21 cellular contexts compared by ENCODE assay signal in the genomic region with DNA sequence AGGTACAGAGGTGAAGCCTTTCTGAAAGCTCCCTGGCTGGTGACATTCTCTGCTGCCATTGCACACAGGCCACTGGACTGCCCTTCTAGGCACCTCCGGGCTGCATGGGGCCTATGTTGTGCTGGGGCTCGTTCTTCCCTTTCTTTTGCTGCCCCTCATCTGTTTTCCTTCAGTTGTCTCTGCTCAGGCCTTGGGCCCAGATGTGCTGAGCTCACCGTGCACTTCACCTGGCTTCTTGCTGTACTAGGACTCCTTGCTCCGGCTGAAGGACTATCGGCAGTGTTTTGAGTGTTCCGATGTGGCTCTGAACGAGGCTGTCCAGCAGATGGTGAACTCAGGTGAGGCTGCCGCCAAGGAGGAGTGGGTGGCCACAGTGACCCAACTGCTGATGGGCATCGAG.
"Had no signal": no experiment of that assay in that cellular context is flagged by ENCODE, and none has a peak within 500 bp of the region (broad histone marks: within the 10 kb centered on the region; RNA-seq: fewer than 3 reads in every experiment).

No MANE protein-coding gene starts in this region.

- H3K9me3 Mint-ChIP-seq: activated CD4-positive, alpha-beta T cell treated with anti-CD3 and anti-CD28 coated beads, Interleukin-2, amount 10 ng/mL, durations not matched to agents 24 days and 14 days; activated naive CD4-positive, alpha-beta T cell treated with anti-CD3 and anti-CD28 coated beads, Interleukin-2, amount 10 ng/mL, durations not matched to agents 7 days and 5 days; activated naive CD8-positive, alpha-beta T cell treated with anti-CD3 and anti-CD28 coated beads, Interleukin-2, amount 10 ng/mL, durations not matched to agents 7 days and 5 days; activated T-cell treated with anti-CD3 and anti-CD28 coated beads, Interleukin-2, amount 50 U/mL, for 24 hours; T-helper 2 cell treated with Interferon-gamma antibody and Interleukin-4, amounts not matched to agents 5 μg/mL and 100 μg/mL, for 36 hours had no signal

- H3K4me1 Mint-ChIP-seq: activated CD4-positive, alpha-beta T cell treated with anti-CD3 and anti-CD28 coated beads, Interleukin-2, amount 10 ng/mL, durations not matched to agents 24 days and 14 days; activated naive CD4-positive, alpha-beta T cell treated with anti-CD3 and anti-CD28 coated beads, Interleukin-2, amount 10 ng/mL, durations not matched to agents 7 days and 5 days; WTC11 had no signal

- H3K4me3 Mint-ChIP-seq: activated CD4-positive, alpha-beta T cell treated with anti-CD3 and anti-CD28 coated beads, Interleukin-2, amount 10 ng/mL, durations not matched to agents 24 days and 14 days; activated CD8-positive, alpha-beta memory T cell treated with anti-CD3 and anti-CD28 coated beads, Interleukin-2, amount 10 ng/mL, durations not matched to agents 7 days and 5 days; activated naive CD4-positive, alpha-beta T cell treated with anti-CD3 and anti-CD28 coated beads, Interleukin-2, amount 10 ng/mL, durations not matched to agents 7 days and 5 days; activated naive CD8-positive, alpha-beta T cell treated with anti-CD3 and anti-CD28 coated beads, Interleukin-2, amount 10 ng/mL, durations not matched to agents 7 days and 5 days; activated T-cell treated with anti-CD3 and anti-CD28 coated beads, Interleukin-2, amount 50 U/mL, for 24 hours; T-helper 2 cell treated with Interferon-gamma antibody and Interleukin-4, amounts not matched to agents 5 μg/mL and 100 μg/mL, for 36 hours; WTC11 had no signal

- H3K27me3 ChIP-seq: body of pancreas, MG63 had no signal

- H3K4me3 ChIP-seq: body of pancreas, MG63, PC-9 had no signal

- ATAC-seq: activated CD8-positive, alpha-beta memory T cell treated with anti-CD3 and anti-CD28 coated beads, Interleukin-2, amount 10 ng/mL, durations not matched to agents 7 days and 5 days; body of pancreas; WTC11 had no signal

- H3K9ac ChIP-seq: KMS-11 had no signal

- H3K4me2 ChIP-seq: KMS-11, PC-9 had no signal

- H3K27ac Mint-ChIP-seq: activated CD4-positive, alpha-beta T cell treated with anti-CD3 and anti-CD28 coated beads, Interleukin-2, amount 10 ng/mL, durations not matched to agents 24 days and 14 days; activated CD8-positive, alpha-beta memory T cell treated with anti-CD3 and anti-CD28 coated beads, Interleukin-2, amount 10 ng/mL, durations not matched to agents 7 days and 5 days; activated naive CD4-positive, alpha-beta T cell treated with anti-CD3 and anti-CD28 coated beads, Interleukin-2, amount 10 ng/mL, durations not matched to agents 7 days and 5 days; activated naive CD8-positive, alpha-beta T cell treated with anti-CD3 and anti-CD28 coated beads, Interleukin-2, amount 10 ng/mL, durations not matched to agents 7 days and 5 days; activated T-cell treated with anti-CD3 and anti-CD28 coated beads, Interleukin-2, amount 50 U/mL, for 24 hours; T-helper 2 cell treated with Interferon-gamma antibody and Interleukin-4, amounts not matched to agents 5 μg/mL and 100 μg/mL, for 36 hours; WTC11 had no signal

- DNase-seq: activated CD4-positive, alpha-beta T cell treated with anti-CD3 and anti-CD28 coated beads for 1 hour; activated CD4-positive, alpha-beta T cell treated with anti-CD3 and anti-CD28 coated beads, Interleukin-2, amount 10 ng/mL, durations not matched to agents 24 days and 14 days; activated CD4-positive, alpha-beta T cell treated with anti-CD3 and anti-CD28 coated beads, Interleukin-2, amount 50 U/mL, for 48 hours; activated CD8-positive, alpha-beta memory T cell treated with anti-CD3 and anti-CD28 coated beads, Interleukin-2, amount 10 ng/mL, durations not matched to agents 7 days and 5 days; activated gamma-delta T cell treated with Interleukin-2 at 50 U/mL for 16 hours; activated naive CD4-positive, alpha-beta T cell treated with anti-CD3 and anti-CD28 coated beads, Interleukin-2, amount 10 ng/mL, durations not matched to agents 7 days and 5 days; activated naive CD8-positive, alpha-beta T cell treated with anti-CD3 and anti-CD28 coated beads, Interleukin-2, amount 10 ng/mL, durations not matched to agents 7 days and 5 days; activated T-cell treated with anti-CD3 and anti-CD28 coated beads, Interleukin-2, amount 50 U/mL, for 24 hours; body of pancreas; MG63; NCI-H1105; NCI-H1436; NCI-H1694 treated with DMSO at 0.1 percent for 48 hours; NCI-H2081; NCI-H446; NCI-H524; PC-9; SHP77 treated with DMSO at 0.1 percent for 48 hours had no signal

- H3K27me3 Mint-ChIP-seq: activated CD4-positive, alpha-beta T cell treated with anti-CD3 and anti-CD28 coated beads, Interleukin-2, amount 10 ng/mL, durations not matched to agents 24 days and 14 days; activated CD8-positive, alpha-beta memory T cell treated with anti-CD3 and anti-CD28 coated beads, Interleukin-2, amount 10 ng/mL, durations not matched to agents 7 days and 5 days; activated naive CD4-positive, alpha-beta T cell treated with anti-CD3 and anti-CD28 coated beads, Interleukin-2, amount 10 ng/mL, durations not matched to agents 7 days and 5 days; activated naive CD8-positive, alpha-beta T cell treated with anti-CD3 and anti-CD28 coated beads, Interleukin-2, amount 10 ng/mL, durations not matched to agents 7 days and 5 days; activated T-cell treated with anti-CD3 and anti-CD28 coated beads, Interleukin-2, amount 50 U/mL, for 24 hours had no signal

- H3K9me3 ChIP-seq: body of pancreas, MG63 had no signal

- H3K36me3 ChIP-seq: MG63 had no signal

- H2AFZ ChIP-seq: PC-9 had no signal

- H3K27ac ChIP-seq: body of pancreas, KMS-11, PC-9 had no signal
